Comparison of ENCODE assay signal across 15 cellular contexts in genomic region chr1:41709873-41710272, GRCh38.
DNase-seq lines count a peak whose midpoint lies in the region; ATAC-seq, FAIRE-seq and TF ChIP-seq lines count a peak whose summit lies in the region.
"Had no signal": no experiment of that assay in that cellular context is flagged by ENCODE, and none has a peak within 500 bp of the region (broad histone marks: within the 10 kb centered on the region; RNA-seq: fewer than 3 reads in every experiment).

No MANE protein-coding gene starts in this region.

- peaks cover 17% of the 10 kb centered on the region for H3K4me1 Mint-ChIP-seq in activated B cell treated with CpG ODN at 0.5 μM for 24 hours

- H3K79me1 ChIP-seq in neuronal stem cell (ENCODE audit: low read depth, low read length) = no peaks in the 10 kb centered on the region

- H4K8ac ChIP-seq in neuronal stem cell (ENCODE audit: low read depth, low read length) = no peak overlapping the region

- no peaks in the 10 kb centered on the region for H3K9me3 ChIP-seq in neuronal stem cell (replicated peaks in 1 of 2; ENCODE audit: control insufficient read depth in 2 of 2, insufficient read depth in 1 of 2, low read depth in 1 of 2, low read length in 2 of 2)
- H3K9me3 ChIP-seq: A549, BE2C had no signal

- H2AK5ac ChIP-seq in neuronal stem cell (ENCODE audit: low read depth, low read length) = no peak overlapping the region

- ATAC-seq in activated B cell treated with CpG ODN at 0.5 μM for 24 hours (ENCODE audit: low read depth) (no peak), HG02642 (IDR thresholded peaks at IDR 0.05; ENCODE audit: poor library complexity, unreplicated experiment) (no peak)
- ATAC-seq: A549, HCT116, K562 had no signal

- CTCF ChIA-PET in activated B cell treated with CpG ODN at 0.5 μM for 24 hours (lab: Charles Lee) = no interaction called here

- no peak for DNase-seq in GM12891 (ENCODE audit: insufficient read length, low spot score)
- peak; percentile 9 for DNase-seq in activated B cell treated with CpG ODN at 0.5 μM for 24 hours
- no peak for DNase-seq in neuronal stem cell (ENCODE audit: low spot score)
- DNase-seq in H54 (ENCODE audit: insufficient read length, low spot score) = no peak
- DNase-seq in mucosa of gallbladder (ENCODE audit: low spot score) = no peak
- DNase-seq in NCI-H1436 treated with DMSO at 0.1 percent for 48 hours (lab: John Stamatoyannopoulos, UW) = no peak
- DNase-seq: BE2C; Calu3; CD4-positive, alpha-beta T cell; DMS 273 treated with DMSO at 0.1 percent for 48 hours had no signal

- no peaks in the 10 kb centered on the region for H3K27me3 ChIP-seq in neuronal stem cell (ENCODE audit: control insufficient read depth in 3 of 3, insufficient read depth in 3 of 3, low read depth in 1 of 3, low read length in 3 of 3)
- H3K27me3 ChIP-seq: BE2C had no signal

- H3K9ac ChIP-seq in neuronal stem cell (ENCODE audit: low read depth, low read length, poor library complexity) = peak overlapping the region; percentile 44

- no peak overlapping the region for H3K23ac ChIP-seq in neuronal stem cell (ENCODE audit: low read depth, low read length, poor library complexity)

- no peaks in the 10 kb centered on the region for H3K36me3 ChIP-seq in neuronal stem cell (replicated peaks in 1 of 2; ENCODE audit: control insufficient read depth in 2 of 2, insufficient read depth in 2 of 2, low read length in 2 of 2)
- H3K36me3 ChIP-seq: BE2C had no signal

- no peak overlapping the region for H2BK120ac ChIP-seq in neuronal stem cell (ENCODE audit: low read depth, low read length)

- POLR2A ChIA-PET in activated B cell treated with CpG ODN at 0.5 μM for 24 hours (lab: Charles Lee) = interaction anchor here (0.5 to 1.7 kb wide), 4 partner anchors 10 to 17 kb away, joined by 3 to 9 read pairs (median 4); no protein-coding TSS in a partner anchor

- no peak overlapping the region for H3K27ac ChIP-seq in neuronal stem cell (replicated peaks; ENCODE audit: low read length)
- H3K27ac ChIP-seq: A549, HL-60 had no signal

- no peak overlapping the region for H3K4ac ChIP-seq in neuronal stem cell (ENCODE audit: low read length)

- H3K14ac ChIP-seq in neuronal stem cell (ENCODE audit: low read length) = no peak overlapping the region

- H3K27me3 Mint-ChIP-seq in activated B cell treated with CpG ODN at 0.5 μM for 24 hours = no peaks in the 10 kb centered on the region
- H3K27me3 Mint-ChIP-seq: CD4-positive, alpha-beta T cell had no signal

- no peaks in the 10 kb centered on the region for H3K9me3 Mint-ChIP-seq in activated B cell treated with CpG ODN at 0.5 μM for 24 hours
- H3K9me3 Mint-ChIP-seq: CD4-positive, alpha-beta T cell had no signal

- H4K91ac ChIP-seq in neuronal stem cell (ENCODE audit: low read depth, low read length, poor library complexity) = no peak overlapping the region

- no peak overlapping the region for H3K4me3 ChIP-seq in neuronal stem cell (ENCODE audit: low read length in 2 of 2)
- H3K4me3 ChIP-seq: A549, K562 had no signal

- no peak for TF ChIP-seq CTCF in activated B cell treated with CpG ODN at 0.5 μM for 24 hours (IDR thresholded peaks at IDR 0.05)

- no peak overlapping the region for H2BK15ac ChIP-seq in neuronal stem cell (ENCODE audit: low read length)

- no peak overlapping the region for H3K27ac Mint-ChIP-seq in activated B cell treated with CpG ODN at 0.5 μM for 24 hours
- H3K27ac Mint-ChIP-seq: CD4-positive, alpha-beta T cell had no signal

- TF ChIP-seq POLR2A in GM12891 (IDR thresholded peaks at IDR 0.05; ENCODE audit: low read depth, low read length) = no peak
- TF ChIP-seq POLR2A in H54 (IDR thresholded peaks at IDR 0.05; ENCODE audit: low read depth, low read length) = no peak

- H3K4me1 ChIP-seq in neuronal stem cell (ENCODE audit: control insufficient read depth in 2 of 2, insufficient read depth in 1 of 2, low read depth in 1 of 2, low read length in 2 of 2) = peaks cover 0 to 6% of the 10 kb centered on the region in 2 donors

- no peak overlapping the region for H3K4me2 ChIP-seq in neuronal stem cell (ENCODE audit: insufficient read depth, low read length, poor library complexity, severe bottlenecking)
- H3K4me2 ChIP-seq: A549 had no signal

- no peaks in the 10 kb centered on the region for H3K36me3 Mint-ChIP-seq in activated B cell treated with CpG ODN at 0.5 μM for 24 hours (ENCODE audit: low read depth)

- FAIRE-seq in GM12891 (lab: Jason Lieb, UNC) = peak; percentile 5
- no peak for FAIRE-seq in H54 (lab: Jason Lieb, UNC)
- FAIRE-seq: A549, K562 had no signal

- no peak overlapping the region for H3K18ac ChIP-seq in neuronal stem cell (ENCODE audit: low read length)

- no peak overlapping the region for H2AFZ ChIP-seq in neuronal stem cell (ENCODE audit: low read length)

- no CpG with 5 or more reads among the region's 4 CpGs for WGBS in neuronal stem cell (ENCODE audit: extremely low coverage in 2 of 2, insufficient read length in 2 of 2, insufficient replicate concordance in 1 of 2), 2 donors

- no peak overlapping the region for H2BK12ac ChIP-seq in neuronal stem cell (ENCODE audit: low read length)

- no peak overlapping the region for H2BK5ac ChIP-seq in neuronal stem cell (ENCODE audit: low read length)

- intact Hi-C loops in activated B cell treated with CpG ODN at 0.5 μM for 24 hours (cut with micrococcal nuclease) = no loop called here

- H3K4me3 Mint-ChIP-seq in activated B cell treated with CpG ODN at 0.5 μM for 24 hours = no peak overlapping the region
- H3K4me3 Mint-ChIP-seq: CD4-positive, alpha-beta T cell had no signal

TF ChIP-seq in GM12891, 5 proteins besides CTCF, POLR2A, EP300 and RAD21:
- TF ChIP-seq SPI1 (IDR thresholded peaks at IDR 0.05; ENCODE audit: low read depth, low read length) (no peak), TAF1 (IDR thresholded peaks at IDR 0.05; ENCODE audit: low read depth, low read length) (no peak), PAX5 (IDR thresholded peaks at IDR 0.05; ENCODE audit: insufficient read depth, low read length, severe bottlenecking) (no peak), POLR2AphosphoS5 (IDR thresholded peaks at IDR 0.05; ENCODE audit: low read depth, low read length) (no peak), POU2F2 (IDR thresholded peaks at IDR 0.05; ENCODE audit: low read depth, low read length) (no peak)
